In the genomic region with DNA sequence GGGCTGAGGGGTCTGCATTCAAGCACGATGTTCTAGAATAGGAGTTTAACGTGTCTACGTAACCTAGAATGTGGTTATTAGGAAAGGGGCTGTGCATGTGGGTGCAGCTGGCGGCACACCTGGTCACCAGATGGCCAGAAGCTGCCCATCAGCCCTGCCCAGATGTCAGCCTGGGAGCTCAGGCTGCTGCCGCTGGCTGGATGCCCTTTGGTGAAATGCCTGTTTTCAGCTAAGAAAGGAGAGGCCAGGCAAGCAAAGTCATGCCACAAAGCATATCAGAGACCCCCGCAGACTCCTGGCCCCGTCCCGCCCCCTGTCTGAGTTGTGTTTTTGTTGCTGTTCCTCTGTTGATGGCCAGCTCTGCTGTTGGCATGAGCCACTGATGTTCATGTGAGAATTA, we compare ENCODE assay signal across 1 cellular context.
TF ChIP-seq lines count a peak whose summit lies in the region.

No MANE protein-coding gene starts in this region.

TF ChIP-seq in SK-N-SH, 30 proteins besides CTCF, POLR2A, EP300 and RAD21 (continued from another document):
- TF ChIP-seq, protein P1, sequence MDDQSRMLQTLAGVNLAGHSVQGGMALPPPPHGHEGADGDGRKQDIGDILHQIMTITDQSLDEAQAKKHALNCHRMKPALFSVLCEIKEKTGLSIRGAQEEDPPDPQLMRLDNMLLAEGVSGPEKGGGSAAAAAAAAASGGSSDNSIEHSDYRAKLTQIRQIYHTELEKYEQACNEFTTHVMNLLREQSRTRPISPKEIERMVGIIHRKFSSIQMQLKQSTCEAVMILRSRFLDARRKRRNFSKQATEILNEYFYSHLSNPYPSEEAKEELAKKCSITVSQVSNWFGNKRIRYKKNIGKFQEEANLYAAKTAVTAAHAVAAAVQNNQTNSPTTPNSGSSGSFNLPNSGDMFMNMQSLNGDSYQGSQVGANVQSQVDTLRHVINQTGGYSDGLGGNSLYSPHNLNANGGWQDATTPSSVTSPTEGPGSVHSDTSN (IDR thresholded peaks at IDR 0.05): no peak
- TF ChIP-seq GATA2 (CRISPR knock-in tag; IDR thresholded peaks at IDR 0.05): peak; percentile 41; the same call in 1 of the 2 replicates
- TF ChIP-seq, protein P2, sequence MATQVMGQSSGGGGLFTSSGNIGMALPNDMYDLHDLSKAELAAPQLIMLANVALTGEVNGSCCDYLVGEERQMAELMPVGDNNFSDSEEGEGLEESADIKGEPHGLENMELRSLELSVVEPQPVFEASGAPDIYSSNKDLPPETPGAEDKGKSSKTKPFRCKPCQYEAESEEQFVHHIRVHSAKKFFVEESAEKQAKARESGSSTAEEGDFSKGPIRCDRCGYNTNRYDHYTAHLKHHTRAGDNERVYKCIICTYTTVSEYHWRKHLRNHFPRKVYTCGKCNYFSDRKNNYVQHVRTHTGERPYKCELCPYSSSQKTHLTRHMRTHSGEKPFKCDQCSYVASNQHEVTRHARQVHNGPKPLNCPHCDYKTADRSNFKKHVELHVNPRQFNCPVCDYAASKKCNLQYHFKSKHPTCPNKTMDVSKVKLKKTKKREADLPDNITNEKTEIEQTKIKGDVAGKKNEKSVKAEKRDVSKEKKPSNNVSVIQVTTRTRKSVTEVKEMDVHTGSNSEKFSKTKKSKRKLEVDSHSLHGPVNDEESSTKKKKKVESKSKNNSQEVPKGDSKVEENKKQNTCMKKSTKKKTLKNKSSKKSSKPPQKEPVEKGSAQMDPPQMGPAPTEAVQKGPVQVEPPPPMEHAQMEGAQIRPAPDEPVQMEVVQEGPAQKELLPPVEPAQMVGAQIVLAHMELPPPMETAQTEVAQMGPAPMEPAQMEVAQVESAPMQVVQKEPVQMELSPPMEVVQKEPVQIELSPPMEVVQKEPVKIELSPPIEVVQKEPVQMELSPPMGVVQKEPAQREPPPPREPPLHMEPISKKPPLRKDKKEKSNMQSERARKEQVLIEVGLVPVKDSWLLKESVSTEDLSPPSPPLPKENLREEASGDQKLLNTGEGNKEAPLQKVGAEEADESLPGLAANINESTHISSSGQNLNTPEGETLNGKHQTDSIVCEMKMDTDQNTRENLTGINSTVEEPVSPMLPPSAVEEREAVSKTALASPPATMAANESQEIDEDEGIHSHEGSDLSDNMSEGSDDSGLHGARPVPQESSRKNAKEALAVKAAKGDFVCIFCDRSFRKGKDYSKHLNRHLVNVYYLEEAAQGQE (IDR thresholded peaks at IDR 0.05; ENCODE audit: low read depth, low read length): no peak
- no peak for TF ChIP-seq JUND (IDR thresholded peaks at IDR 0.05)
- TF ChIP-seq CHD2 (IDR thresholded peaks at IDR 0.05; ENCODE audit: low read length, partially characterized antibody): peak; percentile 74
- TF ChIP-seq, protein P3, sequence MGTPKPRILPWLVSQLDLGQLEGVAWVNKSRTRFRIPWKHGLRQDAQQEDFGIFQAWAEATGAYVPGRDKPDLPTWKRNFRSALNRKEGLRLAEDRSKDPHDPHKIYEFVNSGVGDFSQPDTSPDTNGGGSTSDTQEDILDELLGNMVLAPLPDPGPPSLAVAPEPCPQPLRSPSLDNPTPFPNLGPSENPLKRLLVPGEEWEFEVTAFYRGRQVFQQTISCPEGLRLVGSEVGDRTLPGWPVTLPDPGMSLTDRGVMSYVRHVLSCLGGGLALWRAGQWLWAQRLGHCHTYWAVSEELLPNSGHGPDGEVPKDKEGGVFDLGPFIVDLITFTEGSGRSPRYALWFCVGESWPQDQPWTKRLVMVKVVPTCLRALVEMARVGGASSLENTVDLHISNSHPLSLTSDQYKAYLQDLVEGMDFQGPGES (IDR thresholded peaks at IDR 0.05; ENCODE audit: low read depth, low read length): no peak
- TF ChIP-seq TAF1 (IDR thresholded peaks at IDR 0.05; ENCODE audit: borderline replicate concordance, low read depth, low read length): no peak
- TF ChIP-seq FOXJ3 (CRISPR knock-in tag; IDR thresholded peaks at IDR 0.05): peak; percentile 65
- TF ChIP-seq EZH2phosphoT487 (IDR thresholded peaks at IDR 0.05; ENCODE audit: borderline replicate concordance, low read depth): no peak
- TF ChIP-seq POLR2AphosphoS5 (IDR thresholded peaks at IDR 0.05; ENCODE audit: low read depth, low read length): peak; percentile 77
- TF ChIP-seq RFX5 (IDR thresholded peaks at IDR 0.05; ENCODE audit: low read length): no peak
- no peak for TF ChIP-seq SIN3A (IDR thresholded peaks at IDR 0.05; ENCODE audit: borderline replicate concordance, low read depth, low read length)
- TF ChIP-seq, protein P4, sequence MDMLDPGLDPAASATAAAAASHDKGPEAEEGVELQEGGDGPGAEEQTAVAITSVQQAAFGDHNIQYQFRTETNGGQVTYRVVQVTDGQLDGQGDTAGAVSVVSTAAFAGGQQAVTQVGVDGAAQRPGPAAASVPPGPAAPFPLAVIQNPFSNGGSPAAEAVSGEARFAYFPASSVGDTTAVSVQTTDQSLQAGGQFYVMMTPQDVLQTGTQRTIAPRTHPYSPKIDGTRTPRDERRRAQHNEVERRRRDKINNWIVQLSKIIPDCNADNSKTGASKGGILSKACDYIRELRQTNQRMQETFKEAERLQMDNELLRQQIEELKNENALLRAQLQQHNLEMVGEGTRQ (IDR thresholded peaks at IDR 0.05; ENCODE audit: borderline replicate concordance, low read depth, low read length): no peak
- TF ChIP-seq FOSL2 (IDR thresholded peaks at IDR 0.05; ENCODE audit: borderline replicate concordance, low read depth): no peak
- no peak for TF ChIP-seq SMC3 (IDR thresholded peaks at IDR 0.05; ENCODE audit: low read depth, low read length)
